Comparison of ENCODE assay signal across 20 cellular contexts in the genomic region with DNA sequence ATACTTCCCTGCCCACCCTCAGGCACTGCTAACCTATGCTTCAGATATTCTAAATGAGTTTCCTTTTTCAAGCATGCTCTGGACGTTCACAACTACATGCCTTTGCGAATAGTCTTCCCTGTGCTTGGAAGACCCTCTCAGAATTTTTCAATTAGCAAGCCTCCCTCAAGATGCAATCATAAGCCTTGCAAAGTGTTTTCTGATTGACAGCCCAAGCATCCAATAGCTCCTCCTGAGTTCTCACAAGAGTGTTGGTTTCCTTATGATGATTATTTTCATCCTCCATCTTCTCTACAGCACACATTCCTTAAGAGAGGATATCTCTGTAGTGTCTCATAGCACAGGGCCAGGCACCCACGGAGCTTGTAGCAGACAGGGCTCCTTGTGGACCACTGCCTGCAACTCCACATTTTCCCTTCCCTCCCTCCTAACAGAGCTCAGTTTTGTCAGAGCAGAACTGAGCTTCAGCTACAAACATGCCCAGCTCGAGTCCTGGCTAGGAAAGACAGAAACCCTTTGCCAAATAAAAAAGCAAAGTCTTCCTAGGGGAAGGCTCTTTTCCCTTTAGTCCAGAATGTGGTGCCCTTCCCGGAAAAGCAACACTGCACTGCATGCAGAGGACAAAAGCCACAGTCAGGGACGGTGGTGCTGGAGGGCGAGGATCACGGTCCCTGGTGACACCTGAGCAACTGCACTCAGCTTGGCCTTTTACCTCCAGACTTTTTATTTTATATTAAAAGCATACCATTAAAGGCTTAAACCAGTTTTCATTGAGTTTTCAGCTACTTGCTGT.
"Had no signal": no experiment of that assay in that cellular context is flagged by ENCODE, and none has a peak within 500 bp of the region (broad histone marks: within the 10 kb centered on the region; RNA-seq: fewer than 3 reads in every experiment).

No MANE protein-coding gene starts in this region.

- H3K4me1 ChIP-seq: gastroesophageal sphincter, pancreas, tibial artery, upper lobe of left lung, uterus had no signal

- FAIRE-seq: pancreas had no signal

- H3K27ac ChIP-seq: coronary artery, gastroesophageal sphincter, pancreas, tibial artery, upper lobe of left lung, uterus had no signal

- H3K4me1 Mint-ChIP-seq: neural crest cell had no signal

- H3K27ac Mint-ChIP-seq: natural killer cell, progenitor cell of endocrine pancreas had no signal

- H3K27me3 ChIP-seq: gastroesophageal sphincter, pancreas, tibial artery, upper lobe of left lung, uterus had no signal

- DNase-seq: effector CD4-positive, alpha-beta T cell; foreskin fibroblast; glutamatergic neuron; islet precursor cell; natural killer cell; nucleus accumbens; pancreas; right cardiac atrium; stimulated activated CD4-positive, alpha-beta T cell treated with anti-CD3 and anti-CD28 coated beads, Interleukin-2, amount 100 ng/mL, for 48 hours; stimulated activated naive CD8-positive, alpha-beta T cell treated with anti-CD3 and anti-CD28 coated beads, Interleukin-15, Interleukin-2, amounts not matched to agents 100 U/mL and 50 U/mL, for 24 hours; tibial artery; upper lobe of left lung; uterus had no signal

- H3K9me3 ChIP-seq: gastroesophageal sphincter, pancreas, tibial artery, upper lobe of left lung, uterus had no signal

- H3K4me2 ChIP-seq: smooth muscle cell had no signal

- H3K4me3 Mint-ChIP-seq: natural killer cell, neural crest cell had no signal

- H3K9me3 Mint-ChIP-seq: natural killer cell had no signal

- H3K36me3 Mint-ChIP-seq: natural killer cell had no signal

- ATAC-seq: esophagus mucosa; gastroesophageal sphincter; left lobe of liver; natural killer cell; pancreas; right cardiac atrium; stimulated activated naive CD8-positive, alpha-beta T cell treated with anti-CD3 and anti-CD28 coated beads, Interleukin-15, Interleukin-2, amounts not matched to agents 100 U/mL and 50 U/mL, for 24 hours had no signal

- H3K36me3 ChIP-seq: gastroesophageal sphincter, pancreas, tibial artery, upper lobe of left lung, uterus had no signal

- H3K4me3 ChIP-seq: coronary artery, gastroesophageal sphincter, pancreas, smooth muscle cell, tibial artery, upper lobe of left lung, uterus had no signal
